8 cellular contexts compared by ENCODE assay signal in genomic region chr17:63842173-63842539, GRCh38. TPM values are rescaled to one million over a fixed set of nuclear protein-coding genes. Genes with fewer than 3 reads are reported as not detected.
DNase-seq lines count a peak whose midpoint lies in the region; ATAC-seq and TF ChIP-seq lines count a peak whose summit lies in the region.

No MANE protein-coding gene starts in this region.

- H2AFZ ChIP-seq in MM.1S (ENCODE audit: low read length) = peak overlapping the region; percentile 46; the same call in 1 of the 2 replicates

- H3K27ac ChIP-seq in MM.1S (ENCODE audit: low read length) = peak overlapping the region; percentile 0; the same call in 1 of the 2 replicates
- peak overlapping the region; percentile 86 to 95 for H3K27ac ChIP-seq in uterus

- H3K27me3 Mint-ChIP-seq in central memory CD8-positive, alpha-beta T cell = no peaks in the 10 kb centered on the region

- H3K4me1 Mint-ChIP-seq in central memory CD8-positive, alpha-beta T cell = peaks cover 36% of the 10 kb centered on the region

- H3K4me3 ChIP-seq in MM.1S (ENCODE audit: low read length) = peak overlapping the region; percentile 81
- H3K4me3 ChIP-seq in mononuclear cell (ENCODE audit: low read length) = peak overlapping the region; percentile 80
- H3K4me3 ChIP-seq in uterus = peak overlapping the region; percentile 58 to 70

- DNase-seq in MM.1S (no peak), uterus (peak; percentile 40 to 51), NCI-H1048 (lab: John Stamatoyannopoulos, UW) (no peak)
- no peak for DNase-seq in central memory CD8-positive, alpha-beta T cell (ENCODE audit: low spot score in 2 of 2)
- DNase-seq in stimulated activated CD4-positive, alpha-beta T cell treated with anti-CD3 and anti-CD28 coated beads, Interleukin-15, amount 100 ng/mL, for 24 hours = no peak

- ATAC-seq in GM18499 (IDR thresholded peaks at IDR 0.05; ENCODE audit: insufficient read depth, unreplicated experiment) (peak; percentile 10), GM21723 (IDR thresholded peaks at IDR 0.05; ENCODE audit: unreplicated experiment) (peak; percentile 22)
- ATAC-seq in central memory CD8-positive, alpha-beta T cell (replicated peaks; ENCODE audit: extremely low read depth, poor library complexity, severe bottlenecking) = peak; percentile 40

- peaks cover 16% of the 10 kb centered on the region for H3K36me3 Mint-ChIP-seq in central memory CD8-positive, alpha-beta T cell (ENCODE audit: insufficient read depth)

- H3K36me3 ChIP-seq in MM.1S (replicated peaks; ENCODE audit: insufficient read depth, low read length) (no peaks in the 10 kb centered on the region), uterus (no peaks in the 10 kb centered on the region)

- H3K79me2 ChIP-seq in MM.1S (ENCODE audit: low read length) = peaks cover 51% of the 10 kb centered on the region

- H3K4me2 ChIP-seq in MM.1S (ENCODE audit: low read depth, low read length) = peak overlapping the region; percentile 91; the same call in 1 of the 2 replicates

- no peaks in the 10 kb centered on the region for H3K9me2 ChIP-seq in MM.1S (replicated peaks; ENCODE audit: insufficient read depth, low read length)

- peaks cover 15% of the 10 kb centered on the region for H3F3A ChIP-seq in MM.1S (ENCODE audit: insufficient read depth, low read length)

- TF ChIP-seq POLR2A in uterus (IDR thresholded peaks at IDR 0.05) = no peak

- intact Hi-C loops in uterus (cut with DNase I; ENCODE audit: low total_unique reads) = no loop called here

- peak overlapping the region; percentile 93 for H3K4me3 Mint-ChIP-seq in central memory CD8-positive, alpha-beta T cell

- no peaks in the 10 kb centered on the region; the same call in 1 of the 2 replicates for H4K20me1 ChIP-seq in MM.1S (ENCODE audit: insufficient read depth, low read length)

- H3K4me1 ChIP-seq in MM.1S (ENCODE audit: low read length) = peaks cover 22% of the 10 kb centered on the region
- peaks cover 58% of the 10 kb centered on the region for H3K4me1 ChIP-seq in mononuclear cell (ENCODE audit: insufficient read depth, low read length)
- peaks cover 14 to 17% of the 10 kb centered on the region in 2 donors for H3K4me1 ChIP-seq in uterus

- no peak for TF ChIP-seq CTCF in MM.1S (IDR thresholded peaks at IDR 0.05; ENCODE audit: low read length)
- TF ChIP-seq CTCF in uterus (IDR thresholded peaks at IDR 0.05) = no peak

- no peaks in the 10 kb centered on the region for H3K9me3 Mint-ChIP-seq in central memory CD8-positive, alpha-beta T cell

- H3K27me3 ChIP-seq in MM.1S (replicated peaks; ENCODE audit: insufficient read depth, low read length) = no peaks in the 10 kb centered on the region
- H3K27me3 ChIP-seq in mononuclear cell (ENCODE audit: insufficient read depth, low read length) = no peaks in the 10 kb centered on the region
- H3K27me3 ChIP-seq in uterus = peaks cover 0 to 3% of the 10 kb centered on the region in 2 donors

- H3K9me3 ChIP-seq in MM.1S (replicated peaks; ENCODE audit: insufficient read depth, low read length) (no peaks in the 10 kb centered on the region), mononuclear cell (ENCODE audit: low read depth, low read length) (no peaks in the 10 kb centered on the region), uterus (no peaks in the 10 kb centered on the region)

- H3K9ac ChIP-seq in MM.1S (ENCODE audit: low read length) = peak overlapping the region; percentile 70

- peak overlapping the region; percentile 93 for H3K27ac Mint-ChIP-seq in central memory CD8-positive, alpha-beta T cell (ENCODE audit: low read depth)

RNA-seq across cellular contexts. Expression of gene SMARCD2, which starts 0.3 kb away (rescaled TPM):
- total RNA-seq in mononuclear cell = 56.0 TPM
- total RNA-seq in uterus = 100 to 1,000 TPM in 2 of 4 donors, 10 to 100 TPM in 2; 72.9 to 205 (median 101) TPM

RNA-seq across cellular contexts. Expression of gene FTSJ3, which starts 14.7 kb away (rescaled TPM):
- total RNA-seq in mononuclear cell (13.2 TPM), uterus (10 to 100 TPM; 29.7 to 64.7 (median 53.3) TPM)

RNA-seq across cellular contexts. Expression of gene PSMC5, which starts 14.9 kb away (rescaled TPM):
- total RNA-seq in mononuclear cell = 15.3 TPM
- total RNA-seq in uterus = 100 to 1,000 TPM in 1 of 4 donors, 10 to 100 TPM in 3; 12.6 to 103 (median 40.2) TPM

RNA-seq across cellular contexts. Expression of gene CSH2, which starts 31.3 kb away (rescaled TPM):
- total RNA-seq in mononuclear cell (0.10 TPM), uterus (not detected)

RNA-seq across cellular contexts. Expression of gene GH2, which starts 39.6 kb away (rescaled TPM):
- not detected for total RNA-seq in mononuclear cell
- total RNA-seq in uterus = not detected

Comparison
In these comparisons a context has a peak if more than half of its experiments do, and no peak if none do; other contexts are left out.
1. DNase-seq: peak in uterus (2 of 2); none in MM.1S (single experiment), central memory CD8-positive, alpha-beta T cell (0 of 2), NCI-H1048 (single experiment) and stimulated activated CD4-positive, alpha-beta T cell treated with anti-CD3 and anti-CD28 coated beads, Interleukin-15, amount 100 ng/mL, for 24 hours (single experiment).
2. Peak in every context shown above with its lines, with median percentiles within 50 percentile points of each other: ATAC-seq and H3K4me3 ChIP-seq.